In genomic region chr4:119525005-119525749, GRCh38 we compare ENCODE assay signal across 9 cellular contexts.
DNase-seq lines count a peak whose midpoint lies in the region; ATAC-seq and TF ChIP-seq lines count a peak whose summit lies in the region.
"Had no signal": no experiment of that assay in that cellular context is flagged by ENCODE, and none has a peak within 500 bp of the region (broad histone marks: within the 10 kb centered on the region; RNA-seq: fewer than 3 reads in every experiment).

No MANE protein-coding gene starts in this region.

- dilution Hi-C loops in mammary epithelial cell (cut with HindIII; ENCODE audit: low sequenced_read_pairs) = no loop called here

- no peak overlapping the region for H2AFZ ChIP-seq in mammary epithelial cell (ENCODE audit: low read depth, low read length)

- intact Hi-C loops in mammary epithelial cell (cut with micrococcal nuclease) = no loop called here
- intact Hi-C loops in uterus (cut with DNase I; ENCODE audit: low total_unique reads) = no loop called here

- no peak overlapping the region for H3K9ac ChIP-seq in mammary epithelial cell (ENCODE audit: insufficient read depth, low read length)

- H3K36me3 ChIP-seq in mammary epithelial cell (ENCODE audit: insufficient read depth, low read length) (no peaks in the 10 kb centered on the region), kidney epithelial cell (ENCODE audit: control insufficient read depth, insufficient read depth, low read length) (no peaks in the 10 kb centered on the region), uterus (no peaks in the 10 kb centered on the region)

- no TSS peak for BruUV-seq in mammary epithelial cell (replicated peaks; lab: Mats Ljungman, UMichigan)

- H3K27me3 ChIP-seq in mammary epithelial cell (ENCODE audit: insufficient read depth, low read length) (no peaks in the 10 kb centered on the region), kidney epithelial cell (ENCODE audit: control insufficient read depth, insufficient read depth, low read length) (no peaks in the 10 kb centered on the region), uterus (no peaks in the 10 kb centered on the region)

- TF ChIP-seq CTCF in mammary epithelial cell (conservative IDR thresholded peaks at IDR 0.05 in 1 of 2, IDR thresholded peaks at IDR 0.05 in 1 of 2; ENCODE audit: extremely low read depth in 1 of 2, insufficient read depth in 1 of 2, low read depth in 1 of 2, low read length in 2 of 2) = no peak
- no peak for TF ChIP-seq CTCF in kidney epithelial cell (IDR thresholded peaks at IDR 0.05; ENCODE audit: insufficient read depth, low read length, poor library complexity, severe bottlenecking)
- no peak for TF ChIP-seq CTCF in uterus (IDR thresholded peaks at IDR 0.05)

- no peak for ATAC-seq in HG02571 (IDR thresholded peaks at IDR 0.05; ENCODE audit: unreplicated experiment)

- H3K27ac ChIP-seq in mammary epithelial cell (ENCODE audit: insufficient read depth, low read depth, low read length) (no peak overlapping the region), uterus (peak overlapping the region; percentile 30 to 76)

- TF ChIP-seq POLR2A in uterus (IDR thresholded peaks at IDR 0.05) = no peak

- H3K4me1 ChIP-seq in mammary epithelial cell (ENCODE audit: insufficient read depth, low read length) = peaks cover 12% of the 10 kb centered on the region
- H3K4me1 ChIP-seq in uterus = peaks cover 0 to 11% of the 10 kb centered on the region in 2 donors

- no peaks in the 10 kb centered on the region for H4K20me1 ChIP-seq in mammary epithelial cell (ENCODE audit: insufficient read depth, low read length)

- peak; percentile 84 for DNase-seq in HT1080 (ENCODE audit: low read depth)
- DNase-seq in mammary epithelial cell = peak; percentile 53
- peak; percentile 47 for DNase-seq in kidney epithelial cell (ENCODE audit: low read depth)
- DNase-seq in uterus = no peak
- no peak for DNase-seq in cortex of kidney (lab: John Stamatoyannopoulos, UW)
- DNase-seq in activated naive CD4-positive, alpha-beta T cell (lab: John Stamatoyannopoulos, UW) = no peak
- DNase-seq: NCI-H1417 treated with DMSO at 0.1 percent for 48 hours, T-helper 9 cell had no signal

- WGBS in mammary epithelial cell (ENCODE audit: low coverage, missing lambda C conversion rate) = 74% methylated on average over 5 of the region's 5 CpGs

- CTCF ChIA-PET in mammary epithelial cell (lab: Charles Lee; ENCODE audit: low non-redundant PET) = no interaction called here

- in situ Hi-C loops in mammary epithelial cell (cut with MboI; ENCODE audit: low sequenced_read_pairs in 2 of 2) = loop anchor here in 1 of 2 donors (25.0 kb wide), 1 partner anchor 512 kb away; no protein-coding TSS in a partner anchor

- peak overlapping the region; percentile 21 for H3K4me2 ChIP-seq in mammary epithelial cell (ENCODE audit: insufficient read depth, low read depth, low read length)

- H3K9me3 ChIP-seq in mammary epithelial cell (replicated peaks; ENCODE audit: insufficient read depth, low read length) (no peaks in the 10 kb centered on the region), uterus (no peaks in the 10 kb centered on the region)

- no peaks in the 10 kb centered on the region for H3K79me2 ChIP-seq in mammary epithelial cell (ENCODE audit: insufficient read depth, low read length)

- H3K4me3 ChIP-seq in mammary epithelial cell (replicated peaks in 1 of 3; ENCODE audit: insufficient read depth in 1 of 3, low read depth in 2 of 3, low read length in 3 of 3) (no peak overlapping the region), kidney epithelial cell (ENCODE audit: low read depth, low read length) (no peak overlapping the region), uterus (no peak overlapping the region)

Comparison
In these comparisons a context has a peak if more than half of its experiments do, and no peak if none do; other contexts are left out.
1. DNase-seq: peak in HT1080 (single experiment), mammary epithelial cell (single experiment) and kidney epithelial cell (single experiment); none in uterus (0 of 2), cortex of kidney (single experiment) and activated naive CD4-positive, alpha-beta T cell (0 of 4).